8 cellular contexts compared by ENCODE assay signal in the genomic region with DNA sequence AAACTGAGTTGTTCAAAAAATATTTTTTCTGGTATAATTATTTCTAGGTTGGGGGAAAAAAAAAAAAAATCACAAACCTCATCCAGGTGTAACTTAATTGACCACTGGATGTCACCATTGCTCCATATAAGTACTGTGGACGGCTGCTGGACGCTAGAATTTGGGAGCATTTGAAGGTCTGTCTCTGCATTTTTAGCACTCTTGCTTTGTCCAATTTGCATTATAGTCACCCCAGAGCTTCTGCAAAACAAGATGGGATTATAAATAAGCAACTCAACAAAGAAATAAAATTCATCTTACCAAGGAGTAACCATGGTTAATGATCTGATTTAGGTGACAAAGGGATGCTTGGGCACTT.
DNase-seq lines count a peak whose midpoint lies in the region; ATAC-seq and TF ChIP-seq lines count a peak whose summit lies in the region.

No MANE protein-coding gene starts in this region.

- H3K4me1 ChIP-seq in RWPE2 (ENCODE audit: insufficient read depth, poor library complexity, severe bottlenecking), result no peaks in the 10 kb centered on the region

- no peak for DNase-seq in AG04450 (ENCODE audit: low read depth, low spot score)
- peak; percentile 3 for DNase-seq in HCEC 1CT
- DNase-seq in RWPE2 (ENCODE audit: low spot score), result no peak
- DNase-seq in iPS-NIHi7 (ENCODE audit: extremely low spot score), result peak; percentile 58
- DNase-seq in activated CD8-positive, alpha-beta memory T cell treated with anti-CD3 and anti-CD28 coated beads for 24 hours, result no peak
- DNase-seq in activated CD4-positive, alpha-beta T cell treated with anti-CD3 and anti-CD28 coated beads for 48 hours, result no peak
- DNase-seq in GF-D8 (lab: John Stamatoyannopoulos, UW), result no peak

- no peak overlapping the region for H3K27ac ChIP-seq in AG04450 (ENCODE audit: low read depth, low read length)
- H3K27ac ChIP-seq in RWPE2 (ENCODE audit: poor library complexity, severe bottlenecking), result no peak overlapping the region

- H3K4me3 ChIP-seq in AG04450 (ENCODE audit: low read depth, low read length), result no peak overlapping the region
- H3K4me3 ChIP-seq in RWPE2 (ENCODE audit: severe bottlenecking), result no peak overlapping the region

- peak; percentile 34; the same call in 1 of the 2 replicates for TF ChIP-seq CTCF in AG04450 (IDR thresholded peaks at IDR 0.05; ENCODE audit: low read depth, low read length)
- peak; percentile 73 for TF ChIP-seq CTCF in RWPE2 (IDR thresholded peaks at IDR 0.05; ENCODE audit: poor library complexity, severe bottlenecking)

- POLR2A ChIA-PET in AG04450 (lab: Yijun Ruan, JAX), result no interaction called here

- no peaks in the 10 kb centered on the region for H3K36me3 ChIP-seq in RWPE2 (ENCODE audit: low read depth)

- ATAC-seq in RWPE2 (ENCODE audit: low read depth) (no peak), GM19463 (IDR thresholded peaks at IDR 0.05; ENCODE audit: unreplicated experiment) (no peak)

- no peaks in the 10 kb centered on the region for H3K9me3 ChIP-seq in AG04450 (ENCODE audit: control insufficient read depth, insufficient read depth, low read length)
- H3K9me3 ChIP-seq in RWPE2 (ENCODE audit: severe bottlenecking), result no peaks in the 10 kb centered on the region

- H3K27me3 ChIP-seq in AG04450 (ENCODE audit: control insufficient read depth, insufficient read depth, low read length) (peaks cover 5% of the 10 kb centered on the region), RWPE2 (ENCODE audit: insufficient read depth, poor library complexity, severe bottlenecking) (peaks cover 7% of the 10 kb centered on the region)

- CTCF ChIA-PET in AG04450 (lab: Charles Lee), result interaction anchor here (0.7 to 2.4 kb wide), 3 partner anchors 13 to 184 kb away, joined by 3 to 15 read pairs (median 3); no protein-coding TSS in a partner anchor

Comparison
In these comparisons a context has a peak if more than half of its experiments do, and no peak if none do; other contexts are left out.
1. DNase-seq: peak in HCEC 1CT (single experiment) and iPS-NIHi7 (single experiment); none in AG04450 (single experiment), RWPE2 (single experiment), activated CD8-positive, alpha-beta memory T cell treated with anti-CD3 and anti-CD28 coated beads for 24 hours (single experiment), activated CD4-positive, alpha-beta T cell treated with anti-CD3 and anti-CD28 coated beads for 48 hours (single experiment) and GF-D8 (single experiment).